11 cellular contexts compared by ENCODE assay signal in the genomic region with DNA sequence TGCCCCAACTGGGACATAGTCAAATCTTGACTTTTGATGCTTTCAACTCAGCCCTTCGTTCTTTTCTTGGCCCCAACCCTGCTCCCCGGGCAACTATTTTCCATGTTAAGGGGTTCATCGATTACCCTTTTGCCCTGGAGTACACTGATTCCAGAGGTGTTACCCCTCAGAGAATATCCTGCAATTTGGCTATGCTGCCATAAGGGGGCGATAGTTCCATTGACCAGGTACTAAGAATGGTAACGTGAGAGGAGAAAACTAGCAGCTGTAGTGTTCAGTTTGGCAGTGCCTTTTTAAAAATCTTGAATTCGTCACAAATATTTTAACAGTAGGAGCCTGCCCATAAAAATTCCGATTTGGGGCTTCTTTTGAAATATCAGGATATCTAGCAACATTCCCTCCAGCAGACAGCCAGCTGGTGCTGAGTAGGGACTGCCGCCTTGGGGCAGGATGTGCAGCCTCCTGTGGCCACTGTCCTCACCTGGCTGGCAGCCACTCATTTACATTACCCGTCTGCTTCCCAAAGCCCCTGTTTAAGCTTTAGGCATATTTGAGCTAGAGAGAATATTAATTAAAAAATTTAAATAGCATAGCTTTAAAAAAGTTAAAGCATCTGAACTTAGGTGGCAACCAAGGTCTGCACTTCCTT.
DNase-seq lines count a peak whose midpoint lies in the region; ATAC-seq and TF ChIP-seq lines count a peak whose summit lies in the region.
"Had no signal": no experiment of that assay in that cellular context is flagged by ENCODE, and none has a peak within 500 bp of the region (broad histone marks: within the 10 kb centered on the region; RNA-seq: fewer than 3 reads in every experiment).

No MANE protein-coding gene starts in this region.

- DNase-seq in NOMO-1 treated with DMSO at 0.1 percent for 48 hours (lab: John Stamatoyannopoulos, UW; ENCODE audit: unreplicated experiment) (peak; percentile 4), NOMO-1 treated with dmso at 0.1 percent for 144 hours (lab: John Stamatoyannopoulos, UW; ENCODE audit: unreplicated experiment) (no peak), KG1 (lab: John Stamatoyannopoulos, UW) (peak; percentile 7), mucosa of descending colon (peak in 1 of 3 donors; percentile 45), DMS114 treated with DMSO at 0.1 percent for 48 hours (lab: John Stamatoyannopoulos, UW; ENCODE audit: unreplicated experiment) (no peak)
- peak; percentile 3 to 22 for DNase-seq in activated CD4-positive, alpha-beta T cell treated with anti-CD3 and anti-CD28 coated beads, Interleukin-2, amount 50 U/mL, for 48 hours
- DNase-seq: activated naive CD8-positive, alpha-beta T cell treated with anti-CD3 and anti-CD28 coated beads, Interleukin-2, amount 10 ng/mL, durations not matched to agents 7 days and 5 days; retina had no signal

- intact Hi-C loops in mucosa of descending colon (cut with DNase I, micrococcal nuclease) = loop anchor here in 1 of 2 donors (5.0 kb wide), 1 partner anchor 350 kb away; no protein-coding TSS in a partner anchor

- TF ChIP-seq CTCF in mucosa of descending colon (IDR thresholded peaks at IDR 0.05) = no peak

- no peaks in the 10 kb centered on the region for H3K9me3 ChIP-seq in mucosa of descending colon

- ATAC-seq in mucosa of descending colon (peak; percentile 36), GM19455 (IDR thresholded peaks at IDR 0.05; ENCODE audit: unreplicated experiment) (no peak), GM18858 (IDR thresholded peaks at IDR 0.05; ENCODE audit: unreplicated experiment) (no peak)
- ATAC-seq: Right ventricle myocardium inferior had no signal

- no peaks in the 10 kb centered on the region for H3K36me3 ChIP-seq in mucosa of descending colon (ENCODE audit: low read depth)

- H3K4me1 ChIP-seq in mucosa of descending colon (ENCODE audit: low read depth) = no peaks in the 10 kb centered on the region

- no peak overlapping the region for H3K4me3 ChIP-seq in mucosa of descending colon

Comparison
In these comparisons a context has a peak if more than half of its experiments do, and no peak if none do; other contexts are left out.
1. DNase-seq: peak in NOMO-1 treated with DMSO at 0.1 percent for 48 hours (single experiment), KG1 (single experiment) and activated CD4-positive, alpha-beta T cell treated with anti-CD3 and anti-CD28 coated beads, Interleukin-2, amount 50 U/mL, for 48 hours (2 of 2); none in NOMO-1 treated with dmso at 0.1 percent for 144 hours (single experiment) and DMS114 treated with DMSO at 0.1 percent for 48 hours (single experiment).